In genomic region chr20:63641792-63642517, GRCh38 we compare ENCODE assay signal across 9 cellular contexts. TPM values are rescaled to one million over a fixed set of nuclear protein-coding genes. Genes with fewer than 3 reads are reported as not detected.
DNase-seq lines count a peak whose midpoint lies in the region; ATAC-seq, FAIRE-seq and TF ChIP-seq lines count a peak whose summit lies in the region.
"Had no signal": no experiment of that assay in that cellular context is flagged by ENCODE, and none has a peak within 500 bp of the region (broad histone marks: within the 10 kb centered on the region; RNA-seq: fewer than 3 reads in every experiment).

No MANE protein-coding gene starts in this region.

- no peaks in the 10 kb centered on the region for H3K9me1 ChIP-seq in keratinocyte (ENCODE audit: control insufficient read depth, extremely low read depth, insufficient read depth, low read length)

- no peaks in the 10 kb centered on the region for H3K9me3 ChIP-seq in keratinocyte (ENCODE audit: control insufficient read depth, low read depth, low read length)

- H3K27me3 ChIP-seq in keratinocyte (ENCODE audit: control insufficient read depth, extremely low read depth, insufficient read depth, low read length) = no peaks in the 10 kb centered on the region

- no peaks in the 10 kb centered on the region for H4K20me1 ChIP-seq in keratinocyte (ENCODE audit: control insufficient read depth, extremely low read depth, insufficient read depth, low read length)

- H3K79me2 ChIP-seq in keratinocyte (ENCODE audit: control insufficient read depth, insufficient read depth, low read length) = no peaks in the 10 kb centered on the region

- H3K27ac ChIP-seq in caudate nucleus (ENCODE audit: low read depth, low read length) (no peak overlapping the region), keratinocyte (ENCODE audit: control insufficient read depth, insufficient read depth, low read length) (no peak overlapping the region)

- peak overlapping the region; percentile 54 for H2AFZ ChIP-seq in keratinocyte (ENCODE audit: control insufficient read depth, low read length)

- peaks cover 10% of the 10 kb centered on the region for H3K4me1 ChIP-seq in keratinocyte (ENCODE audit: control insufficient read depth, extremely low read depth, insufficient read depth, low read length)

- dilution Hi-C loops in keratinocyte (cut with MboI; ENCODE audit: extremely low pct_ligation_motif_present, low sequenced_read_pairs) = no loop called here

- H3K4me3 ChIP-seq in keratinocyte (ENCODE audit: control insufficient read depth in 2 of 3, extremely low read depth in 1 of 3, insufficient read depth in 2 of 3, low read depth in 1 of 3, low read length in 3 of 3) = peak overlapping the region; percentile 31 to 67 (median 65)

- peak; percentile 37 to 59 (median 47) for TF ChIP-seq CTCF in keratinocyte (optimal IDR thresholded peaks at IDR 0.05 in 1 of 3, IDR thresholded peaks at IDR 0.05 in 1 of 3, conservative IDR thresholded peaks at IDR 0.05 in 1 of 3; ENCODE audit: extremely low read depth in 1 of 3, insufficient read depth in 2 of 3, low read length in 3 of 3)

- peak overlapping the region; percentile 37 for H3K9ac ChIP-seq in keratinocyte (ENCODE audit: control insufficient read depth, extremely low read depth, insufficient read depth, low read length)

- H3K36me3 ChIP-seq in keratinocyte (ENCODE audit: control insufficient read depth in 2 of 2, extremely low read depth in 1 of 2, insufficient read depth in 2 of 2, low read length in 2 of 2) = no peaks in the 10 kb centered on the region

- H3K4me2 ChIP-seq in keratinocyte (ENCODE audit: control insufficient read depth, extremely low read depth, insufficient read depth, low read depth, low read length) = peak overlapping the region; percentile 75

- ATAC-seq in HG03025 (IDR thresholded peaks at IDR 0.05; ENCODE audit: low FRiP score, unreplicated experiment) = peak; percentile 55

- DNase-seq in NCI-H446 (lab: John Stamatoyannopoulos, UW) (peak; percentile 18 to 44), NCI-H446 treated with DMSO at 0.1 percent for 48 hours (lab: John Stamatoyannopoulos, UW) (no peak), NCI-H2107 treated with DMSO at 0.1 percent for 48 hours (lab: John Stamatoyannopoulos, UW; ENCODE audit: unreplicated experiment) (peak; percentile 75), caudate nucleus (lab: John Stamatoyannopoulos, UW) (peak in 60 of 61 donors; percentile 33 to 98 (median 87)), keratinocyte (ENCODE audit: low read depth, low spot score) (peak; percentile 69)
- peak; percentile 100 for DNase-seq in activated CD4-positive, CD25-positive, alpha-beta regulatory T cell (lab: John Stamatoyannopoulos, UW)
- peak; percentile 96 to 99 for DNase-seq in stimulated activated CD4-positive, alpha-beta T cell treated with anti-CD3 and anti-CD28 coated beads, Interleukin-15, amount 100 ng/mL, for 48 hours (ENCODE audit: low read depth in 2 of 2)

- FAIRE-seq in keratinocyte (lab: Jason Lieb, UNC) = no peak
- FAIRE-seq: G401.6 had no signal

RNA-seq across cellular contexts. Expression of gene STMN3, which starts 11.3 kb away (rescaled TPM):
- polyA plus RNA-seq in keratinocyte = 9.2 to 12.0 TPM (median 10.5 TPM) in 3 replicates
- 0.35 TPM for polyA plus RNA-seq in keratinocyte (2011; ENCODE audit: low read depth)
- 5.8 and 11.3 TPM in 2 replicates for polyA plus RNA-seq in keratinocyte (2011; cell fraction: cytosol; rRNA removed)
- 7.9 and 12.0 TPM in 2 replicates for polyA plus RNA-seq in keratinocyte (2011; cell fraction: nucleus; rRNA removed)
- 0.55 and 14.8 TPM in 2 replicates for polyA plus RNA-seq in keratinocyte (2012; ENCODE audit: low replicate concordance)
- 2.8 to 26.3 TPM (median 5.7 TPM) in 3 replicates for polyA minus RNA-seq in keratinocyte
- polyA minus RNA-seq in keratinocyte (2011; cell fraction: cytosol; rRNA and poly(A)+ RNA removed) = 13.0 TPM
- polyA minus RNA-seq in keratinocyte (2011; cell fraction: nucleus; rRNA and poly(A)+ RNA removed) = 2.6 and 3.1 TPM in 2 replicates

RNA-seq across cellular contexts. Expression of gene GMEB2, which starts 15.1 kb away (rescaled TPM):
- polyA plus RNA-seq in keratinocyte = 5.1 to 8.4 TPM (median 6.2 TPM) in 3 replicates
- polyA plus RNA-seq in keratinocyte (2011; ENCODE audit: low read depth) = 2.4 TPM
- polyA plus RNA-seq in keratinocyte (2011; cell fraction: cytosol; rRNA removed) = 4.2 and 6.8 TPM in 2 replicates
- 10.4 and 12.1 TPM in 2 replicates for polyA plus RNA-seq in keratinocyte (2011; cell fraction: nucleus; rRNA removed)
- polyA plus RNA-seq in keratinocyte (2012; ENCODE audit: low replicate concordance) = 6.4 and 8.3 TPM in 2 replicates
- polyA minus RNA-seq in keratinocyte = 5.2 to 9.4 TPM (median 6.0 TPM) in 3 replicates
- polyA minus RNA-seq in keratinocyte (2011; cell fraction: cytosol; rRNA and poly(A)+ RNA removed) = 7.1 TPM
- 8.5 and 9.2 TPM in 2 replicates for polyA minus RNA-seq in keratinocyte (2011; cell fraction: nucleus; rRNA and poly(A)+ RNA removed)

RNA-seq across cellular contexts. Expression of gene RTEL1, which starts 16.2 kb away (rescaled TPM):
- 7.7 to 12.4 TPM (median 11.2 TPM) in 3 replicates for polyA plus RNA-seq in keratinocyte
- 7.8 TPM for polyA plus RNA-seq in keratinocyte (2011; ENCODE audit: low read depth)
- 4.5 and 4.8 TPM in 2 replicates for polyA plus RNA-seq in keratinocyte (2011; cell fraction: cytosol; rRNA removed)
- polyA plus RNA-seq in keratinocyte (2011; cell fraction: nucleus; rRNA removed) = 31.9 and 39.3 TPM in 2 replicates
- polyA plus RNA-seq in keratinocyte (2012; ENCODE audit: low replicate concordance) = 3.2 and 9.4 TPM in 2 replicates
- polyA minus RNA-seq in keratinocyte = 22.4 to 33.4 TPM (median 26.1 TPM) in 3 replicates
- polyA minus RNA-seq in keratinocyte (2011; cell fraction: cytosol; rRNA and poly(A)+ RNA removed) = 11.3 TPM
- 13.1 and 25.1 TPM in 2 replicates for polyA minus RNA-seq in keratinocyte (2011; cell fraction: nucleus; rRNA and poly(A)+ RNA removed)

RNA-seq across cellular contexts. Expression of gene TNFRSF6B, which starts 54.5 kb away (rescaled TPM):
- polyA plus RNA-seq in keratinocyte = 51.9 to 151 TPM (median 58.1 TPM) in 3 replicates
- polyA plus RNA-seq in keratinocyte (2011; ENCODE audit: low read depth) = not detected
- polyA plus RNA-seq in keratinocyte (2011; cell fraction: cytosol; rRNA removed) = 22.8 and 142 TPM in 2 replicates
- polyA plus RNA-seq in keratinocyte (2011; cell fraction: nucleus; rRNA removed) = 36.9 and 60.1 TPM in 2 replicates
- 0.62 and 194 TPM in 2 replicates for polyA plus RNA-seq in keratinocyte (2012; ENCODE audit: low replicate concordance)
- polyA minus RNA-seq in keratinocyte = 16.6 to 69.8 TPM (median 21.5 TPM) in 3 replicates
- 176 TPM for polyA minus RNA-seq in keratinocyte (2011; cell fraction: cytosol; rRNA and poly(A)+ RNA removed)
- 25.7 and 29.0 TPM in 2 replicates for polyA minus RNA-seq in keratinocyte (2011; cell fraction: nucleus; rRNA and poly(A)+ RNA removed)
